ENCODE assay signal across 31 cellular contexts in genomic region chr2:98216611-98217010, GRCh38.
"Had no signal": no experiment of that assay in that cellular context is flagged by ENCODE, and none has a peak within 500 bp of the region (broad histone marks: within the 10 kb centered on the region; RNA-seq: fewer than 3 reads in every experiment).

No MANE protein-coding gene starts in this region.

- DNase-seq: activated CD4-positive, alpha-beta T cell treated with anti-CD3 and anti-CD28 coated beads for 48 hours; activated CD4-positive, alpha-beta T cell treated with anti-CD3 and anti-CD28 coated beads, Interleukin-2, amount 50 U/mL, for 48 hours; activated CD8-positive, alpha-beta memory T cell treated with anti-CD3 and anti-CD28 coated beads for 24 hours; activated CD8-positive, alpha-beta memory T cell treated with anti-CD3 and anti-CD28 coated beads, Interleukin-2, amount 50 U/mL, for 4 hours; activated effector memory CD4-positive, alpha-beta T cell treated with anti-CD3 and anti-CD28 coated beads, Interleukin-2, amount 50 U/mL, for 16 hours; activated naive CD4-positive, alpha-beta T cell treated with anti-CD3 and anti-CD28 coated beads for 36 hours; activated naive CD8-positive, alpha-beta T cell treated with anti-CD3 and anti-CD28 coated beads for 36 hours; activated T-cell treated with anti-CD3 and anti-CD28 coated beads, Interleukin-2, amount 50 U/mL, for 1 hour; adrenal gland; aorta; body of pancreas; cortex of kidney; naive thymus-derived CD8-positive, alpha-beta T cell; occipital lobe; stimulated activated CD4-positive, alpha-beta T cell treated with anti-CD3 and anti-CD28 coated beads, Interleukin-15, amount 100 ng/mL, for 24 hours; stimulated activated CD4-positive, alpha-beta T cell treated with anti-CD3 and anti-CD28 coated beads, Interleukin-2, amount 100 ng/mL, for 24 hours; stimulated activated naive CD4-positive, alpha-beta T cell; T-helper 1 cell; tibial artery had no signal

- H3K27ac Mint-ChIP-seq: activated naive CD4-positive, alpha-beta T cell treated with anti-CD3 and anti-CD28 coated beads for 36 hours; activated naive CD8-positive, alpha-beta T cell treated with anti-CD3 and anti-CD28 coated beads for 36 hours; activated T-helper 1 cell treated with anti-CD3 and anti-CD28 coated beads, Interleukin-12 subunit alpha, Interleukin-12 subunit beta, Interleukin-2, Interleukin-4 antibody, amounts not matched to agents 30 ng/mL and 10 ng/mL and 1 ng/mL, durations not matched to agents 14 hours and 24 hours and 36 hours; memory B cell; neural progenitor cell; T-helper 2 cell treated with Interferon-gamma antibody and Interleukin-4, amounts not matched to agents 5 μg/mL and 100 μg/mL, for 36 hours had no signal

- H3K27ac ChIP-seq: adrenal gland, body of pancreas, esophagus muscularis mucosa, neural progenitor cell, right atrium auricular region, suprapubic skin, tibial artery had no signal

- H3K4me3 Mint-ChIP-seq: activated naive CD4-positive, alpha-beta T cell treated with anti-CD3 and anti-CD28 coated beads for 36 hours; activated naive CD8-positive, alpha-beta T cell treated with anti-CD3 and anti-CD28 coated beads for 36 hours; activated T-helper 1 cell treated with anti-CD3 and anti-CD28 coated beads, Interleukin-12 subunit alpha, Interleukin-12 subunit beta, Interleukin-2, Interleukin-4 antibody, amounts not matched to agents 30 ng/mL and 10 ng/mL and 1 ng/mL, durations not matched to agents 14 hours and 24 hours and 36 hours; memory B cell; naive thymus-derived CD8-positive, alpha-beta T cell; neural progenitor cell; T-helper 2 cell treated with Interferon-gamma antibody and Interleukin-4, amounts not matched to agents 5 μg/mL and 100 μg/mL, for 36 hours had no signal

- H3K4me2 ChIP-seq: neural progenitor cell, smooth muscle cell had no signal

- H3K27me3 ChIP-seq: body of pancreas, esophagus muscularis mucosa, neural progenitor cell, right atrium auricular region, tibial artery had no signal

- FAIRE-seq: endothelial cell of umbilical vein, frontal cortex, islet of Langerhans had no signal

- H2AFZ ChIP-seq: neural progenitor cell had no signal

- H3K4me3 ChIP-seq: adrenal gland, body of pancreas, esophagus muscularis mucosa, neural progenitor cell, right atrium auricular region, smooth muscle cell, suprapubic skin, tibial artery had no signal

- H3K36me3 ChIP-seq: adrenal gland, esophagus muscularis mucosa, neural progenitor cell, right atrium auricular region, suprapubic skin, tibial artery had no signal

- H3K4me1 Mint-ChIP-seq: activated naive CD8-positive, alpha-beta T cell treated with anti-CD3 and anti-CD28 coated beads for 36 hours; memory B cell; naive thymus-derived CD8-positive, alpha-beta T cell had no signal

- H3K36me3 Mint-ChIP-seq: neural progenitor cell had no signal

- H3K9ac ChIP-seq: neural progenitor cell had no signal

- H3K9me3 ChIP-seq: adrenal gland, body of pancreas, esophagus muscularis mucosa had no signal

- ATAC-seq: activated CD4-positive, CD25-positive, alpha-beta regulatory T cell treated with anti-CD3 and anti-CD28 coated beads, Interleukin-2, amount 50 U/mL, for 24 hours; body of pancreas; naive thymus-derived CD8-positive, alpha-beta T cell had no signal

- H3K4me1 ChIP-seq: adrenal gland, body of pancreas, right atrium auricular region, suprapubic skin, tibial artery had no signal
